17 cellular contexts compared by ENCODE assay signal in the genomic region with DNA sequence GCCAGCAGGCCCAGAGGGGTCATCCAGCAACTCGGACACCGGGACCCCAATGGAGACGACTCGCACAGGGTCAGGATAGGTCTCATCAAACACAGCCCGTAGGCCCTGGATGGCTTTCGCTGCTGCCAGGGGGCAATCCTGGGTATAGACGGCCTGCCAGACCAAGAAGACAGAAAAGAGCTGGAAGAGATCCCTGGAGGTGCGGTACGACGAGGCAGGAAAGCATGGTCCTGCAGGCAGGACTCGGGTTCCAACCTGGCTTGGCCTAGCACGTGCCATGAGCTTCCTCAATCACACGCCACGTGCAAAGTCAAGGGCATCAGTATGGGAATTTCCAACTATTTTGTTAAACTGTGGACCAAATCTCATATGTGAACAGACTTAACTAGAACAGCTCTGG. TPM values are rescaled to one million over a fixed set of nuclear protein-coding genes. Genes with fewer than 3 reads are reported as not detected.
DNase-seq lines count a peak whose midpoint lies in the region; ATAC-seq and TF ChIP-seq lines count a peak whose summit lies in the region.
"Had no signal": no experiment of that assay in that cellular context is flagged by ENCODE, and none has a peak within 500 bp of the region (broad histone marks: within the 10 kb centered on the region; RNA-seq: fewer than 3 reads in every experiment).

No MANE protein-coding gene starts in this region.

- no peak overlapping the region for H3K4me3 Mint-ChIP-seq in CD4-positive, alpha-beta T cell
- H3K4me3 Mint-ChIP-seq in T-helper 17 cell = no peak overlapping the region

- H3K4me1 Mint-ChIP-seq in CD4-positive, alpha-beta T cell (ENCODE audit: low read depth) = no peaks in the 10 kb centered on the region
- no peaks in the 10 kb centered on the region for H3K4me1 Mint-ChIP-seq in T-helper 17 cell

- no peak for ATAC-seq in CD4-positive, alpha-beta T cell (ENCODE audit: poor library complexity)
- ATAC-seq in T-helper 17 cell (no peak), HG02571 (IDR thresholded peaks at IDR 0.05; ENCODE audit: unreplicated experiment) (no peak), GM21381 (IDR thresholded peaks at IDR 0.05; ENCODE audit: unreplicated experiment) (no peak)

- H3K27ac ChIP-seq in CD4-positive, alpha-beta T cell (ENCODE audit: low read depth, low read length) = no peak overlapping the region
- H3K27ac ChIP-seq: BLaER1 treated with 17β-estradiol and CSF1 and Interleukin-3, amounts not matched to agents 10 nM and 100 nM had no signal

- no peaks in the 10 kb centered on the region for H3K27me3 ChIP-seq in CD4-positive, alpha-beta T cell (ENCODE audit: control insufficient read depth, insufficient read depth, low read length)
- H3K27me3 ChIP-seq: BLaER1 treated with 17β-estradiol and CSF1 and Interleukin-3, amounts not matched to agents 10 nM and 100 nM had no signal

- H3K9me3 Mint-ChIP-seq in CD4-positive, alpha-beta T cell = no peaks in the 10 kb centered on the region

- POLR2A ChIA-PET in CD4-positive, alpha-beta T cell (lab: Charles Lee) = interaction anchor here (0.6 to 1.2 kb wide), 2 partner anchors 31 to 1464 kb away, joined by 3 read pairs; a partner anchor contains a TSS

- peak overlapping the region; percentile 39 for H3K27ac Mint-ChIP-seq in CD4-positive, alpha-beta T cell
- H3K27ac Mint-ChIP-seq in T-helper 17 cell = peak overlapping the region; percentile 19

- H3K36me3 Mint-ChIP-seq in CD4-positive, alpha-beta T cell (ENCODE audit: low read depth) = peaks cover 74% of the 10 kb centered on the region
- peaks cover 4% of the 10 kb centered on the region for H3K36me3 Mint-ChIP-seq in T-helper 17 cell (ENCODE audit: low read depth)

- CTCF ChIA-PET in CD4-positive, alpha-beta T cell (lab: Charles Lee) = no interaction called here

- TF ChIP-seq CTCF in CD4-positive, alpha-beta T cell (IDR thresholded peaks at IDR 0.05) = no peak

- no peak for DNase-seq in CD4-positive, alpha-beta T cell
- peak; percentile 4 for DNase-seq in D341Med (ENCODE audit: low spot score)
- no peak for DNase-seq in T-helper 17 cell
- peak; percentile 79 for DNase-seq in mesenteric fat pad (ENCODE audit: low spot score)
- DNase-seq in dermis blood vessel endothelial cell = no peak
- DNase-seq: DMS79 treated with DMSO at 0.1 percent for 48 hours, GOT3, NCI-H1417, NCI-H187, NCI-H2107, NCI-H510A, NCI-H774, OCI-M1, SIG-M5 had no signal

- H3K9me3 ChIP-seq in CD4-positive, alpha-beta T cell (ENCODE audit: control insufficient read depth, low read length) = no peaks in the 10 kb centered on the region
- no peaks in the 10 kb centered on the region for H3K9me3 ChIP-seq in T-helper 17 cell (ENCODE audit: control insufficient read depth, low read length, poor library complexity, severe bottlenecking)
- H3K9me3 ChIP-seq: BLaER1 treated with 17β-estradiol and CSF1 and Interleukin-3, amounts not matched to agents 10 nM and 100 nM had no signal

- no peaks in the 10 kb centered on the region for H3K27me3 Mint-ChIP-seq in CD4-positive, alpha-beta T cell
- H3K27me3 Mint-ChIP-seq in T-helper 17 cell = no peaks in the 10 kb centered on the region

- intact Hi-C loops in CD4-positive, alpha-beta T cell (cut with DNase I, micrococcal nuclease) = loop anchor here in 1 of 2 experiments (10.0 kb wide), 1 partner anchor 923 kb away; a partner anchor contains a TSS

RNA-seq across cellular contexts. Expression of a gene that starts 6.3 kb away (rescaled TPM):
- 10 to 100 TPM; 27.8 to 28.2 TPM for total RNA-seq in CD4-positive, alpha-beta T cell
- total RNA-seq in T-helper 17 cell = 10 to 100 TPM; 27.4 to 31.6 TPM
- total RNA-seq in mesenteric fat pad = 25.8 TPM
- total RNA-seq in dermis blood vessel endothelial cell = 36.3 and 47.6 TPM in 2 replicates

RNA-seq across cellular contexts. Expression of a gene that starts 31.2 kb away (rescaled TPM):
- 10 to 100 TPM; 10.3 to 11.1 TPM for total RNA-seq in CD4-positive, alpha-beta T cell
- 10 to 100 TPM; 14.7 to 20.6 TPM for total RNA-seq in T-helper 17 cell
- 100 TPM for total RNA-seq in mesenteric fat pad
- total RNA-seq in dermis blood vessel endothelial cell = 111 and 152 TPM in 2 replicates

RNA-seq across cellular contexts. Expression of a gene that starts 40.9 kb away (rescaled TPM):
- 10 to 100 TPM; 23.0 TPM for total RNA-seq in CD4-positive, alpha-beta T cell
- total RNA-seq in T-helper 17 cell (10 to 100 TPM; 28.7 to 31.2 TPM), mesenteric fat pad (26.5 TPM), dermis blood vessel endothelial cell (24.0 and 32.6 TPM in 2 replicates)

Comparison
In these comparisons a context has a peak if more than half of its experiments do, and no peak if none do; other contexts are left out.
1. DNase-seq: peak in D341Med (single experiment) and mesenteric fat pad (single experiment); none in CD4-positive, alpha-beta T cell (0 of 10), T-helper 17 cell (0 of 3) and dermis blood vessel endothelial cell (single experiment).